2 cellular contexts compared by ENCODE assay signal in genomic region chr19:36851898-36852297, GRCh38.
TF ChIP-seq lines count a peak whose summit lies in the region.

No MANE protein-coding gene starts in this region.

TF ChIP-seq in HEK293, 187 proteins besides CTCF, POLR2A, EP300 and RAD21:
- TF ChIP-seq ZNF335 (tag by site-specific recombination; conservative IDR thresholded peaks at IDR 0.05), result no peak
- TF ChIP-seq INSM2 (tag by site-specific recombination; IDR thresholded peaks at IDR 0.05), result no peak
- TF ChIP-seq YY1 (tag by site-specific recombination; IDR thresholded peaks at IDR 0.05), result no peak
- no peak for TF ChIP-seq BCL11B (tag by site-specific recombination; IDR thresholded peaks at IDR 0.05; ENCODE audit: low read depth)
- TF ChIP-seq ZNF792 (tag by site-specific recombination; IDR thresholded peaks at IDR 0.05), result no peak
- peak; percentile 91 for TF ChIP-seq ZNF362 (tag by site-specific recombination; IDR thresholded peaks at IDR 0.05)
- no peak for TF ChIP-seq ZNF777 (tag by site-specific recombination; IDR thresholded peaks at IDR 0.05; ENCODE audit: borderline replicate concordance)
- peak; percentile 68 for TF ChIP-seq ZNF366 (tag by site-specific recombination; conservative IDR thresholded peaks at IDR 0.05)

TF ChIP-seq in K562, 482 proteins besides CTCF, POLR2A, EP300 and RAD21:
- no peak for TF ChIP-seq OTX1 (CRISPR knock-in tag; IDR thresholded peaks at IDR 0.05)
- TF ChIP-seq ZNF274 (IDR thresholded peaks at IDR 0.05; ENCODE audit: borderline replicate concordance, low read depth, low read length), result no peak
- TF ChIP-seq SAP30 (IDR thresholded peaks at IDR 0.05; ENCODE audit: borderline replicate concordance, insufficient read depth, low read depth, low read length, poor library complexity, severe bottlenecking), result no peak
- TF ChIP-seq, protein P1, sequence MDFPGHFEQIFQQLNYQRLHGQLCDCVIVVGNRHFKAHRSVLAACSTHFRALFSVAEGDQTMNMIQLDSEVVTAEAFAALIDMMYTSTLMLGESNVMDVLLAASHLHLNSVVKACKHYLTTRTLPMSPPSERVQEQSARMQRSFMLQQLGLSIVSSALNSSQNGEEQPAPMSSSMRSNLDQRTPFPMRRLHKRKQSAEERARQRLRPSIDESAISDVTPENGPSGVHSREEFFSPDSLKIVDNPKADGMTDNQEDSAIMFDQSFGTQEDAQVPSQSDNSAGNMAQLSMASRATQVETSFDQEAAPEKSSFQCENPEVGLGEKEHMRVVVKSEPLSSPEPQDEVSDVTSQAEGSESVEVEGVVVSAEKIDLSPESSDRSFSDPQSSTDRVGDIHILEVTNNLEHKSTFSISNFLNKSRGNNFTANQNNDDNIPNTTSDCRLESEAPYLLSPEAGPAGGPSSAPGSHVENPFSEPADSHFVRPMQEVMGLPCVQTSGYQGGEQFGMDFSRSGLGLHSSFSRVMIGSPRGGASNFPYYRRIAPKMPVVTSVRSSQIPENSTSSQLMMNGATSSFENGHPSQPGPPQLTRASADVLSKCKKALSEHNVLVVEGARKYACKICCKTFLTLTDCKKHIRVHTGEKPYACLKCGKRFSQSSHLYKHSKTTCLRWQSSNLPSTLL (IDR thresholded peaks at IDR 0.05), result no peak
- no peak for TF ChIP-seq HIVEP1 (CRISPR knock-in tag; IDR thresholded peaks at IDR 0.05)
